ENCODE assay signal across 3 cellular contexts in the genomic region with DNA sequence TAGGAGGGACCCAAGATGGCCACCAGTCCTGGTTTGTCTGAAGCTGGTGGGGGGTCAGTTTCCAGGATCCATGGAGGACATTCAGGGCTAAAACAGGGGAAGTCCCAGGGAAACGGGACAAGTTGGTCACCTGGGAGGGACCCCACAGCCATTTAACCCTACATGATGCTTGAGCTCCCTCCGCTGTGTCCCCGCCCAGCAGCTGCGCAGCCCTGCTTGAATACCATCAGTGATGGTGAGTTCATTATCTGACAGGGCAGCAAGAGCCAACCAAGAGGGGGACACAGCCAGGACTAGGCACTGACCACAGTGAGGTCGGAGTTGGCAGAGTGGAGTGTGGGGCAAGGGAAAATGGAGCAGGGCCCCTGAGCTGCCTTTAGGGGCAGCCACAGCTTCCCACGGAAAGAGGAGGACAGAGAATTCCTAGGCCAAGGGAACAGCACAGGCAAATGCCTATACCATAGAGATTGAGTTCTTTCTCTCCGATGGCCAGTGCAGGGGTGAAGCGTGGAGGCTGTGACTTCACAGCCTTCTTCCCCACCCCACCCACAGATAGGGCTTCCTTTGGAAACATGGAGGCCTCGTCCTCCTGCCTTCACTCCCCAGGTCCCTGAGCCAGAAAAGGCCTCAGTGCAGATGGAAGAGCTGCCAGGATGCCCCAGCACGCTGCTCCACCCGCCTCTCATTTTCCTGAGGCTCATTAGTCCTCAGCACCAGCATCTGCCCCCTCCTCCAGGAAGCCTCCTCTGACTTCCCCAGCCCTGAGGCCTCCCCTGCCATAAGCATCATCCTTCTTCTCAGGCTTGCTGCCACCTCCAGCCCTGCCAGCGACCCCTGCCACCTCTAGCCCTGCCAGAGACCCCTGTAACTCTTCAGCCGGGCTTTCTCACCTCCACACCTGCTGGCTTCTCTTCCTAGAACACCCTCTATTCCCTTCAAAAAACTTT.
TF ChIP-seq lines count a peak whose summit lies in the region.

No MANE protein-coding gene starts in this region.

TF ChIP-seq in IMR-90, 13 proteins besides CTCF, POLR2A, EP300 and RAD21:
- no peak for TF ChIP-seq BHLHE40 (IDR thresholded peaks at IDR 0.05; ENCODE audit: low read depth, low read length)
- no peak for TF ChIP-seq CHD1 (IDR thresholded peaks at IDR 0.05; ENCODE audit: low read depth, low read length)
- TF ChIP-seq FOS (IDR thresholded peaks at IDR 0.05; ENCODE audit: low read depth, low read length) = no peak
- no peak for TF ChIP-seq RCOR1 (IDR thresholded peaks at IDR 0.05; ENCODE audit: insufficient replicate concordance, low read length)
- no peak for TF ChIP-seq MAFK (IDR thresholded peaks at IDR 0.05; ENCODE audit: low read depth, low read length)
- TF ChIP-seq RFX5 (IDR thresholded peaks at IDR 0.05; ENCODE audit: low read depth, low read length) = no peak
- no peak for TF ChIP-seq SMC3 (IDR thresholded peaks at IDR 0.05; ENCODE audit: low read depth, low read length)

TF ChIP-seq in K562, 482 proteins besides CTCF, POLR2A, EP300 and RAD21:
- TF ChIP-seq CBFA2T2 (conservative IDR thresholded peaks at IDR 0.05) = no peak
- peak; percentile 74 for TF ChIP-seq ZFP36 (IDR thresholded peaks at IDR 0.05; ENCODE audit: low read depth, low read length, partially characterized antibody)

TF ChIP-seq in GM12891, 5 proteins besides CTCF, POLR2A, EP300 and RAD21:
- no peak for TF ChIP-seq TAF1 (IDR thresholded peaks at IDR 0.05; ENCODE audit: low read depth, low read length)
- no peak for TF ChIP-seq PAX5 (IDR thresholded peaks at IDR 0.05; ENCODE audit: insufficient read depth, low read length, severe bottlenecking)
- no peak for TF ChIP-seq POU2F2 (IDR thresholded peaks at IDR 0.05; ENCODE audit: low read depth, low read length)
- no peak for TF ChIP-seq SPI1 (IDR thresholded peaks at IDR 0.05; ENCODE audit: low read depth, low read length)
- no peak for TF ChIP-seq POLR2AphosphoS5 (IDR thresholded peaks at IDR 0.05; ENCODE audit: low read depth, low read length)
